In genomic region chr10:83990126-83990525, GRCh38 we compare ENCODE assay signal across 11 cellular contexts.
DNase-seq lines count a peak whose midpoint lies in the region; ATAC-seq lines count a peak whose summit lies in the region.
"Had no signal": no experiment of that assay in that cellular context is flagged by ENCODE, and none has a peak within 500 bp of the region (broad histone marks: within the 10 kb centered on the region; RNA-seq: fewer than 3 reads in every experiment).

No MANE protein-coding gene starts in this region.

- no peak overlapping the region for H3K4me3 Mint-ChIP-seq in activated CD4-positive, alpha-beta T cell treated with anti-CD3 and anti-CD28 coated beads, Interleukin-2, amount 10 ng/mL, durations not matched to agents 24 days and 14 days

- H3K4me3 ChIP-seq in effector memory CD4-positive, alpha-beta T cell (ENCODE audit: insufficient read depth, low read depth, low read length, poor library complexity, severe bottlenecking): no peak overlapping the region
- H3K4me3 ChIP-seq: testis had no signal

- DNase-seq in GDM1 (lab: John Stamatoyannopoulos, UW) (peak; percentile 34), NOMO-1 (lab: John Stamatoyannopoulos, UW; ENCODE audit: unreplicated experiment in 2 of 2) (peak; percentile 94), HT-29 (ENCODE audit: low spot score) (no peak), NCI-H524 treated with DMSO at 0.1 percent for 48 hours (lab: John Stamatoyannopoulos, UW) (no peak)
- DNase-seq in effector memory CD4-positive, alpha-beta T cell: no peak
- DNase-seq in activated CD4-positive, alpha-beta T cell treated with anti-CD3 and anti-CD28 coated beads, Interleukin-2, amount 10 ng/mL, durations not matched to agents 24 days and 14 days: no peak
- DNase-seq: activated CD8-positive, alpha-beta memory T cell treated with anti-CD3 and anti-CD28 coated beads for 24 hours; SHP77 treated with DMSO at 0.1 percent for 48 hours; testis had no signal

- no peaks in the 10 kb centered on the region for H3K9me3 ChIP-seq in effector memory CD4-positive, alpha-beta T cell (ENCODE audit: control insufficient read depth, low read length)
- H3K9me3 ChIP-seq: testis had no signal

- H3K36me3 ChIP-seq in effector memory CD4-positive, alpha-beta T cell (ENCODE audit: control insufficient read depth, insufficient read depth, low read length): no peaks in the 10 kb centered on the region

- H3K9me3 Mint-ChIP-seq in activated CD4-positive, alpha-beta T cell treated with anti-CD3 and anti-CD28 coated beads, Interleukin-2, amount 10 ng/mL, durations not matched to agents 24 days and 14 days: no peaks in the 10 kb centered on the region

- H3K27me3 Mint-ChIP-seq in activated CD4-positive, alpha-beta T cell treated with anti-CD3 and anti-CD28 coated beads, Interleukin-2, amount 10 ng/mL, durations not matched to agents 24 days and 14 days: peaks cover 6% of the 10 kb centered on the region

- H3K27me3 ChIP-seq in effector memory CD4-positive, alpha-beta T cell (replicated peaks; ENCODE audit: control insufficient read depth, insufficient read depth, low read length, poor library complexity, severe bottlenecking): no peaks in the 10 kb centered on the region
- H3K27me3 ChIP-seq: testis had no signal

- ATAC-seq in GM19452 (IDR thresholded peaks at IDR 0.05; ENCODE audit: unreplicated experiment) (peak; percentile 93), HG03025 (IDR thresholded peaks at IDR 0.05; ENCODE audit: low FRiP score, unreplicated experiment) (peak; percentile 95)

- no peaks in the 10 kb centered on the region for H3K4me1 ChIP-seq in effector memory CD4-positive, alpha-beta T cell (ENCODE audit: control insufficient read depth, insufficient read depth, low read length, poor library complexity, severe bottlenecking)
- H3K4me1 ChIP-seq: testis had no signal

- no peaks in the 10 kb centered on the region for H3K36me3 Mint-ChIP-seq in activated CD4-positive, alpha-beta T cell treated with anti-CD3 and anti-CD28 coated beads, Interleukin-2, amount 10 ng/mL, durations not matched to agents 24 days and 14 days (ENCODE audit: low read depth)

- no peaks in the 10 kb centered on the region for H3K4me1 Mint-ChIP-seq in activated CD4-positive, alpha-beta T cell treated with anti-CD3 and anti-CD28 coated beads, Interleukin-2, amount 10 ng/mL, durations not matched to agents 24 days and 14 days

- no peak overlapping the region for H3K27ac ChIP-seq in effector memory CD4-positive, alpha-beta T cell (ENCODE audit: insufficient read depth, low read length, poor library complexity, severe bottlenecking)
- H3K27ac ChIP-seq: testis had no signal

- H3K27ac Mint-ChIP-seq in activated CD4-positive, alpha-beta T cell treated with anti-CD3 and anti-CD28 coated beads, Interleukin-2, amount 10 ng/mL, durations not matched to agents 24 days and 14 days: no peak overlapping the region

- intact Hi-C loops in activated CD4-positive, alpha-beta T cell treated with anti-CD3 and anti-CD28 coated beads, Interleukin-2, amount 10 ng/mL, durations not matched to agents 24 days and 14 days (cut with micrococcal nuclease): no loop called here

Comparison
In these comparisons a context has a peak if more than half of its experiments do, and no peak if none do; other contexts are left out.
1. DNase-seq: peak in GDM1 (single experiment) and NOMO-1 (2 of 2); none in effector memory CD4-positive, alpha-beta T cell (0 of 3), activated CD4-positive, alpha-beta T cell treated with anti-CD3 and anti-CD28 coated beads, Interleukin-2, amount 10 ng/mL, durations not matched to agents 24 days and 14 days (single experiment), HT-29 (single experiment) and NCI-H524 treated with DMSO at 0.1 percent for 48 hours (single experiment).